Comparison of ENCODE assay signal across 21 cellular contexts in the genomic region with DNA sequence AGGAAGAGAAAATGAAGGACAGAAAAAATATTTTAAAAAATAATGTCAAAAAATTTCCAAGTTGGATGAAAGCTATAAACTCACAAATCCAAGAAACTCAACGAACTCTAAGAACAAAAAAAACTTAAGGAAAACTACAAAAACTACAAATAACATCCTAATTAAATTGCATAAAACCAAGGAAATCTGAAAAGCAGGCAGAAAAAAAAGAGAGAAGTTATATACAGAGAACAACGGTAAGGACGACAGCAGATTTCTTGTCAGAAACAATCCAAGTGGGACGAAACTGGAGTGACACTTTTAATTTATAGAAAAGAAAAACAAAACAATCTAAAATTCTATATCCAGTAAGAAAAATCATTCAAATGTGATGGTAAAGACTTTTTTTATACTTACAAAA.
DNase-seq lines count a peak whose midpoint lies in the region; ATAC-seq, FAIRE-seq and TF ChIP-seq lines count a peak whose summit lies in the region.
"Had no signal": no experiment of that assay in that cellular context is flagged by ENCODE, and none has a peak within 500 bp of the region (broad histone marks: within the 10 kb centered on the region; RNA-seq: fewer than 3 reads in every experiment).

No MANE protein-coding gene starts in this region.

- H2AFZ ChIP-seq in GM23338 (no peak overlapping the region), K562 (ENCODE audit: low read depth, low read length) (no peak overlapping the region)

- H3K4me1 Mint-ChIP-seq in GM23338, result no peaks in the 10 kb centered on the region; the same call in 2 of the 3 replicates
- H3K4me1 Mint-ChIP-seq: CD4-positive, alpha-beta memory T cell had no signal

- TF ChIP-seq EP300 in K562 (IDR thresholded peaks at IDR 0.05; ENCODE audit: low read length), result no peak

- H3K36me3 ChIP-seq in GM23338 (ENCODE audit: insufficient read depth) (peaks cover 20% of the 10 kb centered on the region), K562 (ENCODE audit: control insufficient read depth, insufficient read depth, low read length) (no peaks in the 10 kb centered on the region), ascending aorta (no peaks in the 10 kb centered on the region)
- H3K36me3 ChIP-seq: BE2C; BLaER1 treated with 17β-estradiol and CSF1 and Interleukin-3, amounts not matched to agents 10 nM and 100 nM had no signal

- H3K27ac Mint-ChIP-seq in GM23338, result no peak overlapping the region
- H3K27ac Mint-ChIP-seq: CD4-positive, alpha-beta memory T cell; H9 had no signal

- TF ChIP-seq POLR2A in K562 (conservative IDR thresholded peaks at IDR 0.05), result no peak

- ATAC-seq in GM23338 (no peak), K562 (no peak), HG03196 (IDR thresholded peaks at IDR 0.05; ENCODE audit: unreplicated experiment) (no peak)
- ATAC-seq: A549 had no signal

- H3K4me1 ChIP-seq in GM23338 (ENCODE audit: insufficient read depth), result no peaks in the 10 kb centered on the region
- no peaks in the 10 kb centered on the region for H3K4me1 ChIP-seq in K562 (replicated peaks in 1 of 2; ENCODE audit: control insufficient read depth in 2 of 2, insufficient read depth in 2 of 2, low read length in 2 of 2)
- no peaks in the 10 kb centered on the region for H3K4me1 ChIP-seq in ascending aorta
- H3K4me1 ChIP-seq: BE2C had no signal

- peaks cover 24% of the 10 kb centered on the region for H3K9me2 ChIP-seq in GM23338 (ENCODE audit: insufficient read depth)

- no peaks in the 10 kb centered on the region for H4K20me1 ChIP-seq in GM23338 (replicated peaks; ENCODE audit: insufficient read depth)
- no peaks in the 10 kb centered on the region for H4K20me1 ChIP-seq in K562 (replicated peaks; ENCODE audit: control insufficient read depth, insufficient read depth, low read length)
- H4K20me1 ChIP-seq: BLaER1 treated with 17β-estradiol and CSF1 and Interleukin-3, amounts not matched to agents 10 nM and 100 nM had no signal

- H3K9me1 ChIP-seq in K562 (ENCODE audit: control insufficient read depth, insufficient read depth, low read length), result no peaks in the 10 kb centered on the region

- CTCF ChIA-PET in K562 (lab: Yijun Ruan, JAX; ENCODE audit: low intra/inter-chr PET ratio), result no interaction called here

- H3K4me3 Mint-ChIP-seq in GM23338, result no peak overlapping the region
- H3K4me3 Mint-ChIP-seq: CD4-positive, alpha-beta memory T cell; H9 had no signal

- no peak overlapping the region for H3K9ac ChIP-seq in K562 (ENCODE audit: insufficient read depth in 1 of 2, low read depth in 2 of 2, low read length in 2 of 2)
- H3K9ac ChIP-seq: BLaER1 treated with 17β-estradiol and CSF1 and Interleukin-3, amounts not matched to agents 10 nM and 100 nM had no signal

- H3K4me2 ChIP-seq in GM23338 (no peak overlapping the region), K562 (ENCODE audit: insufficient read depth, low read length) (no peak overlapping the region)
- H3K4me2 ChIP-seq: A549; BLaER1 treated with 17β-estradiol and CSF1 and Interleukin-3, amounts not matched to agents 10 nM and 100 nM had no signal

- 2% methylated on average over 4 of the region's 4 CpGs for WGBS in K562 (ENCODE audit: insufficient coverage, low coverage, missing lambda C conversion rate)

- in situ Hi-C loops in K562 (cut with MboI), result no loop called here

- no peak overlapping the region for H3K4me3 ChIP-seq in GM23338
- H3K4me3 ChIP-seq in K562, result no peak overlapping the region
- H3K4me3 ChIP-seq in ascending aorta, result no peak overlapping the region
- H3K4me3 ChIP-seq: A549; BLaER1 treated with 17β-estradiol and CSF1 and Interleukin-3, amounts not matched to agents 10 nM and 100 nM had no signal

- peaks cover 72% of the 10 kb centered on the region for H3K9me3 Mint-ChIP-seq in GM23338

- FAIRE-seq in G401.6 (lab: Jason Lieb, UNC) (peak; percentile 85), K562 (lab: Jason Lieb, UNC) (no peak)
- FAIRE-seq: A549, GM12892, H1 had no signal

- peak; percentile 28 for DNase-seq in GM23338 (ENCODE audit: low spot score)
- DNase-seq in SW480 (ENCODE audit: low spot score), result peak; percentile 9
- no peak for DNase-seq in K562 (ENCODE audit: extremely low read depth in 1 of 4, low spot score in 3 of 4)
- no peak for DNase-seq in ascending aorta (ENCODE audit: low spot score in 2 of 2)
- no peak for DNase-seq in NCI-H2081 treated with DMSO at 0.1 percent for 48 hours (lab: John Stamatoyannopoulos, UW)
- DNase-seq: 8988T; ACHN; AML-193; BE2C; Calu3; CD4-positive, alpha-beta memory T cell; COR-L47; DMS53; DMS79 treated with DMSO at 0.1 percent for 48 hours; H9 had no signal

- H3K9me3 ChIP-seq in K562 (replicated peaks; ENCODE audit: control insufficient read depth, insufficient read depth, low read depth, low read length) (0 out of 2 replicates have a peak, but pooled peaks cover 3% of the 10 kb centered on the region), ascending aorta (peaks cover 0 to 36% of the 10 kb centered on the region in 2 donors)
- H3K9me3 ChIP-seq: BE2C had no signal

- peaks cover 5% of the 10 kb centered on the region for H3K27me3 Mint-ChIP-seq in GM23338 (ENCODE audit: insufficient read depth, low read depth, poor library complexity)

- H3K27me3 ChIP-seq in GM23338 (ENCODE audit: insufficient read depth) (no peaks in the 10 kb centered on the region), K562 (ENCODE audit: control insufficient read depth in 2 of 2, insufficient read depth in 2 of 2, low read length in 2 of 2) (no peaks in the 10 kb centered on the region), ascending aorta (no peaks in the 10 kb centered on the region)
- H3K27me3 ChIP-seq: BE2C; BLaER1 treated with 17β-estradiol and CSF1 and Interleukin-3, amounts not matched to agents 10 nM and 100 nM had no signal

- POLR2A ChIA-PET in K562 (lab: Yijun Ruan, JAX), result no interaction called here

- no peak for TF ChIP-seq CTCF in GM23338 (conservative IDR thresholded peaks at IDR 0.05; ENCODE audit: low read depth in 2 of 2)
- no peak for TF ChIP-seq CTCF in K562 (IDR thresholded peaks at IDR 0.05 in 2 of 3, conservative IDR thresholded peaks at IDR 0.05 in 1 of 3; ENCODE audit: insufficient read depth in 2 of 3, low read depth in 1 of 3, low read length in 3 of 3)
- TF ChIP-seq CTCF in ascending aorta (IDR thresholded peaks at IDR 0.05), result no peak

- H3F3A ChIP-seq in GM23338 (replicated peaks; ENCODE audit: low read depth), result no peaks in the 10 kb centered on the region

- BruUV-seq in K562 (replicated peaks; lab: Mats Ljungman, UMichigan), result no TSS peak

- H3K79me2 ChIP-seq in GM23338 (replicated peaks; ENCODE audit: insufficient read depth), result no peaks in the 10 kb centered on the region
- H3K79me2 ChIP-seq in K562 (ENCODE audit: control insufficient read depth, insufficient read depth, low read length), result no peaks in the 10 kb centered on the region

- H3K36me3 Mint-ChIP-seq in GM23338 (ENCODE audit: low read depth), result peaks cover 67% of the 10 kb centered on the region
- H3K36me3 Mint-ChIP-seq: CD4-positive, alpha-beta memory T cell had no signal

- no peak for TF ChIP-seq RAD21 in K562 (CRISPR knock-in tag; conservative IDR thresholded peaks at IDR 0.05 in 1 of 2, IDR thresholded peaks at IDR 0.05 in 1 of 2)

- intact Hi-C loops in K562 (cut with micrococcal nuclease) (no loop called here), ascending aorta (cut with DNase I) (no loop called here)

- H3K27ac ChIP-seq in GM23338 (ENCODE audit: low read depth) (no peak overlapping the region), K562 (ENCODE audit: extremely low read depth, low read depth, low read length) (no peak overlapping the region), ascending aorta (no peak overlapping the region)
- H3K27ac ChIP-seq: A549; BLaER1 treated with 17β-estradiol and CSF1 and Interleukin-3, amounts not matched to agents 10 nM and 100 nM had no signal

TF ChIP-seq in GM23338, 12 proteins besides CTCF, POLR2A, EP300 and RAD21 (continues in another document):
- no peak for TF ChIP-seq ZNF114 (CRISPR knock-in tag; IDR thresholded peaks at IDR 0.05)
- TF ChIP-seq EZH2 (IDR thresholded peaks at IDR 0.05; ENCODE audit: low read depth, unreplicated experiment), result no peak
- TF ChIP-seq, protein P1, sequence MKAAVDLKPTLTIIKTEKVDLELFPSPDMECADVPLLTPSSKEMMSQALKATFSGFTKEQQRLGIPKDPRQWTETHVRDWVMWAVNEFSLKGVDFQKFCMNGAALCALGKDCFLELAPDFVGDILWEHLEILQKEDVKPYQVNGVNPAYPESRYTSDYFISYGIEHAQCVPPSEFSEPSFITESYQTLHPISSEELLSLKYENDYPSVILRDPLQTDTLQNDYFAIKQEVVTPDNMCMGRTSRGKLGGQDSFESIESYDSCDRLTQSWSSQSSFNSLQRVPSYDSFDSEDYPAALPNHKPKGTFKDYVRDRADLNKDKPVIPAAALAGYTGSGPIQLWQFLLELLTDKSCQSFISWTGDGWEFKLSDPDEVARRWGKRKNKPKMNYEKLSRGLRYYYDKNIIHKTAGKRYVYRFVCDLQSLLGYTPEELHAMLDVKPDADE (IDR thresholded peaks at IDR 0.05), result no peak
- TF ChIP-seq POLR2AphosphoS5 (IDR thresholded peaks at IDR 0.05; ENCODE audit: low read depth), result no peak
- no peak for TF ChIP-seq CREB1 (CRISPR knock-in tag; IDR thresholded peaks at IDR 0.05; ENCODE audit: low read depth)
- TF ChIP-seq JUNB (IDR thresholded peaks at IDR 0.05; ENCODE audit: unreplicated experiment), result no peak
- TF ChIP-seq ZNF331 (CRISPR knock-in tag; IDR thresholded peaks at IDR 0.05; ENCODE audit: low read depth), result no peak

TF ChIP-seq in K562, 482 proteins besides CTCF, POLR2A, EP300 and RAD21 (continues in another document):
- TF ChIP-seq ZKSCAN3 (CRISPR knock-in tag; IDR thresholded peaks at IDR 0.05) (no peak), TRIM28 (IDR thresholded peaks at IDR 0.05) (peak; percentile 82; the same call in 1 of the 2 replicates)
- TF ChIP-seq, protein P2, sequence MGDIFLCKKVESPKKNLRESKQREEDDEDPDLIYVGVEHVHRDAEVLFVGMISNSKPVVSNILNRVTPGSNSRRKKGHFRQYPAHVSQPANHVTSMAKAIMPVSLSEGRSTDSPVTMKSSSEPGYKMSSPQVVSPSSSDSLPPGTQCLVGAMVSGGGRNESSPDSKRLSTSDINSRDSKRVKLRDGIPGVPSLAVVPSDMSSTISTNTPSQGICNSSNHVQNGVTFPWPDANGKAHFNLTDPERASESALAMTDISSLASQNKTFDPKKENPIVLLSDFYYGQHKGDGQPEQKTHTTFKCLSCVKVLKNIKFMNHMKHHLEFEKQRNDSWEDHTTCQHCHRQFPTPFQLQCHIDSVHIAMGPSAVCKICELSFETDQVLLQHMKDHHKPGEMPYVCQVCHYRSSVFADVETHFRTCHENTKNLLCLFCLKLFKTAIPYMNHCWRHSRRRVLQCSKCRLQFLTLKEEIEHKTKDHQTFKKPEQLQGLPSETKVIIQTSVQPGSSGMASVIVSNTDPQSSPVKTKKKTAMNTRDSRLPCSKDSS (IDR thresholded peaks at IDR 0.05; ENCODE audit: low read depth, partially characterized antibody), result peak; percentile 65
- TF ChIP-seq, protein P3, sequence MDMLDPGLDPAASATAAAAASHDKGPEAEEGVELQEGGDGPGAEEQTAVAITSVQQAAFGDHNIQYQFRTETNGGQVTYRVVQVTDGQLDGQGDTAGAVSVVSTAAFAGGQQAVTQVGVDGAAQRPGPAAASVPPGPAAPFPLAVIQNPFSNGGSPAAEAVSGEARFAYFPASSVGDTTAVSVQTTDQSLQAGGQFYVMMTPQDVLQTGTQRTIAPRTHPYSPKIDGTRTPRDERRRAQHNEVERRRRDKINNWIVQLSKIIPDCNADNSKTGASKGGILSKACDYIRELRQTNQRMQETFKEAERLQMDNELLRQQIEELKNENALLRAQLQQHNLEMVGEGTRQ (CRISPR knock-in tag; IDR thresholded peaks at IDR 0.05), result no peak

Comparison
In these comparisons a context has a peak if more than half of its experiments do, and no peak if none do; other contexts are left out.
1. DNase-seq: peak in GM23338 (single experiment) and SW480 (single experiment); none in K562 (0 of 4), ascending aorta (0 of 2) and NCI-H2081 treated with DMSO at 0.1 percent for 48 hours (single experiment).